8 cellular contexts compared by ENCODE assay signal in the genomic region with DNA sequence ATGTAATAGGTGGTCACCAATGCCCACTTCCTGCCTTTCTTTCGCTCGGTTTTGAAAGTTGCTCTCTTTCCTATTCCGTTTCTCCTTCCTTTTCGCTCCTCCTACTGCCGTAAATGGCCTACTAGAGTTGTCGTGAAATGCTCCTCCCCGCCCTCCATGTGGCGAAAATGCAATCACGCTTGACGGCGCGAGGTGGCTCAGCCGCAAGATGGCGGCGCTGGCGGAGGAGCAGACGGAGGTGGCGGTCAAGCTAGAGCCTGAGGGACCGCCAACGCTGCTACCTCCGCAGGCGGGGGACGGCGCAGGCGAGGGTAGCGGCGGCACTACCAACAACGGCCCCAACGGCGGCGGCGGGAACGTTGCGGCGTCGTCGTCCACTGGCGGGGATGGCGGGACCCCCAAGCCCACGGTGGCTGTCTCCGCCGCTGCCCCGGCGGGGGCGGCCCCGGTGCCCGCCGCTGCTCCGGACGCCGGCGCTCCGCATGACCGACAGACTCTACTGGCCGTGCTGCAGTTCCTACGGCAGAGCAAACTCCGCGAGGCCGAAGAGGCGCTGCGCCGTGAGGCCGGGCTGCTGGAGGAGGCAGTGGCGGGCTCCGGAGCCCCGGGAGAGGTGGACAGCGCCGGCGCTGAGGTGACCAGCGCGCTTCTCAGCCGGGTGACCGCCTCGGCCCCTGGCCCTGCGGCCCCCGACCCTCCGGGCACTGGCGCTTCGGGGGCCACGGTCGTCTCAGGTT. TPM values are rescaled to one million over a fixed set of nuclear protein-coding genes. Genes with fewer than 3 reads are reported as not detected.
DNase-seq lines count a peak whose midpoint lies in the region; ATAC-seq, FAIRE-seq and TF ChIP-seq lines count a peak whose summit lies in the region.

A gene (plus strand): TSS at position 195 of the 737 bp plus-strand sequence. CDS start 14 bp downstream, at position 209.

- H2BK120ac ChIP-seq in IMR-90 (ENCODE audit: low read depth, low read length), result no peak within 1 kb of the TSS

- no TSS peak for BruUV-seq in IMR-90 (replicated peaks; lab: Mats Ljungman, UMichigan)
- no TSS peak for BruUV-seq in OCI-LY7 (replicated peaks; lab: Mats Ljungman, UMichigan)
- BruUV-seq in endothelial cell of umbilical vein (replicated peaks; lab: Mats Ljungman, UMichigan), result no TSS peak

- dilution Hi-C loops in IMR-90 (cut with HindIII; ENCODE audit: low sequenced_read_pairs, unreplicated experiment) (no loop called here), endothelial cell of umbilical vein (cut with MboI; ENCODE audit: extremely low pct_ligation_motif_present, low sequenced_read_pairs) (no loop called here)

- peak within 1 kb of the TSS; percentile 37 for H4K5ac ChIP-seq in IMR-90 (ENCODE audit: low read depth, low read length)

- peak within 1 kb of the TSS; percentile 84 for H3K9ac ChIP-seq in IMR-90 (ENCODE audit: low read depth, low read length)
- H3K9ac ChIP-seq in endothelial cell of umbilical vein (replicated peaks; ENCODE audit: extremely low read depth, insufficient read depth, low read length), result peak within 1 kb of the TSS; percentile 56

- H2AFZ ChIP-seq in IMR-90 (replicated peaks; ENCODE audit: low read length, poor library complexity), result peak within 1 kb of the TSS; percentile 99
- H2AFZ ChIP-seq in OCI-LY7 (ENCODE audit: low read length), result peak within 1 kb of the TSS; percentile 65; the same call in 1 of the 2 replicates
- H2AFZ ChIP-seq in endothelial cell of umbilical vein (ENCODE audit: low read depth, low read length), result peak within 1 kb of the TSS; percentile 90

- peak within 1 kb of the TSS; percentile 74; the same call in 1 of the 2 replicates for H3K23ac ChIP-seq in IMR-90 (ENCODE audit: low read depth, low read length)

- peak within 1 kb of the TSS; percentile 91 for H4K8ac ChIP-seq in IMR-90 (ENCODE audit: low read depth in 2 of 2, low read length in 2 of 2)

- intact Hi-C loops in IMR-90 (cut with micrococcal nuclease) (no loop called here), OCI-LY7 (cut with micrococcal nuclease; ENCODE audit: unreplicated experiment) (loop anchor here (1.0 to 2.0 kb wide), 2 partner anchors 17 to 28 kb away; a partner anchor contains a TSS), endothelial cell of umbilical vein (cut with micrococcal nuclease) (loop anchor here (1.0 kb wide), 2 partner anchors 17 to 28 kb away; a partner anchor contains a TSS)

- peak within 1 kb of the TSS; percentile 95 for H3K4me2 ChIP-seq in IMR-90 (ENCODE audit: low read depth, low read length)
- H3K4me2 ChIP-seq in OCI-LY7 (ENCODE audit: low read length), result peak within 1 kb of the TSS; percentile 59
- H3K4me2 ChIP-seq in endothelial cell of umbilical vein (ENCODE audit: insufficient read depth, low read length), result peak within 1 kb of the TSS; percentile 92

- DNase-seq in DMS114 treated with DMSO at 0.1 percent for 48 hours (lab: John Stamatoyannopoulos, UW; ENCODE audit: unreplicated experiment), result peak; percentile 99
- peak; percentile 96 for DNase-seq in IMR-90
- DNase-seq in OCI-LY7 (ENCODE audit: low spot score), result peak; percentile 98
- DNase-seq in activated T-cell treated with anti-CD3 and anti-CD28 coated beads for 1 hour (ENCODE audit: low read depth), result peak; percentile 80
- peak; percentile 96 for DNase-seq in endothelial cell of umbilical vein (ENCODE audit: low read depth, low spot score)
- DNase-seq in midbrain (lab: John Stamatoyannopoulos, UW), result peak; percentile 96
- peak; percentile 85 to 88 for DNase-seq in stimulated activated CD8-positive, alpha-beta memory T cell treated with anti-CD3 and anti-CD28 coated beads, Interleukin-15, amount 100 ng/mL, for 48 hours (ENCODE audit: low read depth in 2 of 2)

- CTCF ChIA-PET in IMR-90 (lab: Yijun Ruan, JAX) (no interaction called here), OCI-LY7 (lab: Charles Lee; ENCODE audit: unreplicated experiment) (no interaction called here), endothelial cell of umbilical vein (lab: Charles Lee) (interaction anchor here (1.0 to 1.8 kb wide), 4 partner anchors 14 to 123 kb away, joined by 3 to 5 read pairs (median 4); no protein-coding TSS in a partner anchor)

- H3K4me3 ChIP-seq in IMR-90 (ENCODE audit: insufficient read depth, low read depth, low read length), result peak within 1 kb of the TSS; percentile 88
- peak within 1 kb of the TSS; percentile 84 for H3K4me3 ChIP-seq in OCI-LY7 (ENCODE audit: low read depth, low read length, poor library complexity, severe bottlenecking)
- H3K4me3 ChIP-seq in endothelial cell of umbilical vein (replicated peaks in 1 of 3; ENCODE audit: insufficient read depth in 1 of 3, low read depth in 1 of 3, low read length in 3 of 3), result peak within 1 kb of the TSS; percentile 90 to 97 (median 91)

- no peaks in the 10 kb centered on the region for H3K36me3 ChIP-seq in IMR-90 (ENCODE audit: control insufficient read depth, insufficient read depth, low read length)
- H3K36me3 ChIP-seq in OCI-LY7 (ENCODE audit: insufficient read depth, low read length), result peaks cover 7% of the 10 kb centered on the region; the same call in 1 of the 2 replicates
- H3K36me3 ChIP-seq in endothelial cell of umbilical vein (ENCODE audit: control insufficient read depth in 2 of 2, extremely low read depth in 1 of 2, insufficient read depth in 2 of 2, low read length in 2 of 2), result no peaks in the 10 kb centered on the region

- TF ChIP-seq CTCF in IMR-90 (conservative IDR thresholded peaks at IDR 0.05; ENCODE audit: low read depth, low read length), result no peak
- TF ChIP-seq CTCF in OCI-LY7 (conservative IDR thresholded peaks at IDR 0.05; ENCODE audit: low read length), result no peak
- TF ChIP-seq CTCF in endothelial cell of umbilical vein (IDR thresholded peaks at IDR 0.05; ENCODE audit: extremely low read depth in 1 of 2, insufficient read depth in 1 of 2, low read depth in 1 of 2, low read length in 2 of 2), result no peak

- TF ChIP-seq RAD21 in IMR-90 (IDR thresholded peaks at IDR 0.05; ENCODE audit: low read length), result no peak

- 0% methylated on average over 48 of the region's 81 CpGs; no CpG with 5 or more reads in 1 of the 2 experiments for WGBS in IMR-90 (ENCODE audit: extremely low coverage in 2 of 2, insufficient read length in 1 of 2), 2 experiments

- no peak within 1 kb of the TSS for H2BK20ac ChIP-seq in IMR-90 (ENCODE audit: low read depth, low read length)

- H3K18ac ChIP-seq in IMR-90 (ENCODE audit: low read depth, low read length), result no peak within 1 kb of the TSS

- H3K9me3 ChIP-seq in IMR-90 (ENCODE audit: control insufficient read depth, insufficient read depth, low read length) (no peaks in the 10 kb centered on the region), OCI-LY7 (ENCODE audit: low read length) (no peaks in the 10 kb centered on the region), endothelial cell of umbilical vein (replicated peaks; ENCODE audit: control insufficient read depth, insufficient read depth, low read length) (no peaks in the 10 kb centered on the region)

- ATAC-seq in GM21529 (IDR thresholded peaks at IDR 0.05; ENCODE audit: unreplicated experiment) (peak; percentile 53), IMR-90 (ENCODE audit: low read depth) (peak; percentile 88)

- in situ Hi-C loops in IMR-90 (cut with MboI; ENCODE audit: low sequenced_read_pairs), result no loop called here

- no peak within 1 kb of the TSS for H2BK15ac ChIP-seq in IMR-90 (ENCODE audit: low read depth, low read length)

- H3K9me2 ChIP-seq in OCI-LY7 (ENCODE audit: insufficient read depth, low read length), result no peaks in the 10 kb centered on the region

- peak within 1 kb of the TSS; percentile 80 for H2BK5ac ChIP-seq in IMR-90 (ENCODE audit: low read depth, low read length, poor library complexity, severe bottlenecking)

- no peak within 1 kb of the TSS for H2AK5ac ChIP-seq in IMR-90 (ENCODE audit: low read depth, low read length)

- no peaks in the 10 kb centered on the region for H3K27me3 ChIP-seq in IMR-90 (ENCODE audit: control insufficient read depth, insufficient read depth, low read length)
- H3K27me3 ChIP-seq in endothelial cell of umbilical vein (ENCODE audit: control insufficient read depth in 2 of 2, insufficient read depth in 2 of 2, low read length in 2 of 2), result no peaks in the 10 kb centered on the region

- H4K20me1 ChIP-seq in IMR-90 (ENCODE audit: insufficient read depth, low read length), result no peaks in the 10 kb centered on the region
- no peaks in the 10 kb centered on the region for H4K20me1 ChIP-seq in OCI-LY7 (ENCODE audit: insufficient read depth, low read length)
- no peaks in the 10 kb centered on the region for H4K20me1 ChIP-seq in endothelial cell of umbilical vein (replicated peaks; ENCODE audit: control insufficient read depth, extremely low read depth, insufficient read depth, low read length)

- TF ChIP-seq POLR2A in IMR-90 (IDR thresholded peaks at IDR 0.05; ENCODE audit: low read depth, low read length) (peak; percentile 59; the same call in 1 of the 2 replicates), endothelial cell of umbilical vein (IDR thresholded peaks at IDR 0.05; ENCODE audit: low read depth, low read length) (peak; percentile 81)

- H3K9me1 ChIP-seq in IMR-90 (ENCODE audit: insufficient read depth, low read length) (no peaks in the 10 kb centered on the region), endothelial cell of umbilical vein (replicated peaks; ENCODE audit: control insufficient read depth, extremely low read depth, insufficient read depth, low read length) (no peaks in the 10 kb centered on the region)

- 0 out of 2 replicates have a peak within 1 kb of the TSS, but pooled peaks have one; percentile 39 for H3K14ac ChIP-seq in IMR-90 (replicated peaks; ENCODE audit: low read depth, low read length)

- peaks cover 3 to 26% of the 10 kb centered on the region in 2 experiments; a peak in 2 of 4 replicates for H3K79me1 ChIP-seq in IMR-90 (ENCODE audit: low read depth in 1 of 2, low read length in 2 of 2)

- no peak within 1 kb of the TSS for H3K56ac ChIP-seq in IMR-90 (ENCODE audit: extremely low read depth, insufficient read depth, low read length)

- peak within 1 kb of the TSS; percentile 10 for H3K4ac ChIP-seq in IMR-90 (ENCODE audit: low read depth, low read length)

- FAIRE-seq in endothelial cell of umbilical vein (lab: Jason Lieb, UNC), result peak; percentile 94

- H2AK9ac ChIP-seq in IMR-90 (replicated peaks; ENCODE audit: low read depth, low read length, poor library complexity), result peak within 1 kb of the TSS; percentile 80

- peak within 1 kb of the TSS; percentile 31 for H4K91ac ChIP-seq in IMR-90 (ENCODE audit: insufficient read depth, low read depth, low read length)

- H3K27ac ChIP-seq in IMR-90 (ENCODE audit: insufficient read depth, low read length) (peak within 1 kb of the TSS; percentile 82), OCI-LY7 (ENCODE audit: low read depth, low read length, poor library complexity, severe bottlenecking) (peak within 1 kb of the TSS; percentile 73), endothelial cell of umbilical vein (ENCODE audit: insufficient read depth, low read depth, low read length) (no peak within 1 kb of the TSS)

- peaks cover 32% of the 10 kb centered on the region for H3K79me2 ChIP-seq in OCI-LY7 (ENCODE audit: insufficient read depth, low read depth, low read length)
- H3K79me2 ChIP-seq in endothelial cell of umbilical vein (ENCODE audit: control insufficient read depth, insufficient read depth, low read length), result peaks cover 3% of the 10 kb centered on the region

- POLR2A ChIA-PET in IMR-90 (lab: Charles Lee; ENCODE audit: unreplicated experiment) (interaction anchor here (0.5 kb wide), 1 partner anchor 135 kb away, joined by 3 read pairs; no protein-coding TSS in a partner anchor), OCI-LY7 (lab: Charles Lee) (interaction anchor here (0.7 to 3.0 kb wide), 3 partner anchors 13 to 532 kb away, joined by 3 to 17 read pairs (median 4); a partner anchor contains a TSS), endothelial cell of umbilical vein (lab: Charles Lee) (interaction anchor here (0.7 kb wide), 1 partner anchor 307 kb away, joined by 3 read pairs; no protein-coding TSS in a partner anchor)

- H3K4me1 ChIP-seq in IMR-90 (ENCODE audit: control insufficient read depth, insufficient read depth, low read length), result no peaks in the 10 kb centered on the region
- peaks cover 26% of the 10 kb centered on the region for H3K4me1 ChIP-seq in OCI-LY7 (ENCODE audit: insufficient read depth, low read length, poor library complexity, severe bottlenecking)
- peaks cover 8% of the 10 kb centered on the region for H3K4me1 ChIP-seq in endothelial cell of umbilical vein (ENCODE audit: control insufficient read depth, extremely low read depth, insufficient read depth, low read length)

RNA-seq across cellular contexts. Expression of the gene that starts here (rescaled TPM):
- total RNA-seq in IMR-90 (2012; rRNA removed) (3.6 and 5.0 TPM in 2 replicates), OCI-LY7 (2022) (17.6 and 17.8 TPM in 2 replicates), endothelial cell of umbilical vein (5.8 and 6.0 TPM in 2 replicates)
- polyA plus RNA-seq in IMR-90 (2012; rRNA removed) (1.7 and 1.9 TPM in 2 replicates), endothelial cell of umbilical vein (1.9 and 2.4 TPM in 2 replicates)
- polyA plus RNA-seq in IMR-90 (2012; cell fraction: cytosol; rRNA removed), result 0.55 and 0.74 TPM in 2 replicates
- 1.1 and 1.5 TPM in 2 replicates for polyA plus RNA-seq in IMR-90 (2012; cell fraction: nucleus; rRNA removed; ENCODE audit: low replicate concordance)
- total RNA-seq in OCI-LY7 (2014; rRNA removed; shearing (Covaris generic)), result 15.9 and 20.2 TPM in 2 replicates
- 2.5 TPM in 2 replicates for polyA plus RNA-seq in endothelial cell of umbilical vein (2011; cell fraction: cytosol; rRNA removed)
- 2.3 and 3.0 TPM in 2 replicates for polyA plus RNA-seq in endothelial cell of umbilical vein (2011; cell fraction: nucleus; rRNA removed)
- polyA plus RNA-seq in endothelial cell of umbilical vein (2012), result 3.7 and 5.7 TPM in 2 replicates
- 2.9 and 3.7 TPM in 2 replicates for polyA minus RNA-seq in endothelial cell of umbilical vein
- 5.6 TPM for polyA minus RNA-seq in endothelial cell of umbilical vein (2011; cell fraction: cytosol; rRNA and poly(A)+ RNA removed)
- 1.9 and 2.1 TPM in 2 replicates for polyA minus RNA-seq in endothelial cell of umbilical vein (2011; cell fraction: nucleus; rRNA and poly(A)+ RNA removed)
